In the genomic region with DNA sequence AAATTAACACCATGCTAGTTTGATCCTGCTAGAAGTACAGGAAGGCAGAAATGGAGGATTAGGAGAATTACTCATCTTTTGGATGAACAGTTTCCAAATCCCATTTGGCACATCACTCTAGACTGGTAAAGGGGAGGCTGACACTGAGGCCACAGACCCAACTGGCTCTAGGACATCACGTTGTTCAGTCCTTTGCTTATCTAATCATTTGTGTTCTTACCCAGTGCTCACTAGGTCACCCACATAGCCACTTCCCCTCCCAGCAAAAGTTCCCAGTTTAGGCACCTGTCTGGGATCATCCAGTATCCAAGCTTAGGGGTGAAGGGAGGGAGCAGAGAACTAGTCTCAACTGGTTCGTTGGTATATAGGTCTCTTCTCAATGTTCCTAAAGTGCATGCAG, we compare ENCODE assay signal across 24 cellular contexts. TPM values are rescaled to one million over a fixed set of nuclear protein-coding genes. Genes with fewer than 3 reads are reported as not detected.
A peak's percentile ranks its signal among the peaks of the same experiment; 100 is the strongest.
DNase-seq lines count a peak whose midpoint lies in the region; ATAC-seq and TF ChIP-seq lines count a peak whose summit lies in the region.
"Had no signal": no experiment of that assay in that cellular context is flagged by ENCODE, and none has a peak within 500 bp of the region (broad histone marks: within the 10 kb centered on the region; RNA-seq: fewer than 3 reads in every experiment).

No MANE protein-coding gene starts in this region.

- no peak for DNase-seq in CD8-positive, alpha-beta T cell
- DNase-seq in OCI-M1 (lab: John Stamatoyannopoulos, UW) (peak; percentile 18), heart left ventricle (no peak), lower lobe of right lung (no peak)
- DNase-seq in stimulated activated CD4-positive, alpha-beta T cell treated with anti-CD3 and anti-CD28 coated beads, Interleukin-4, amount 100 ng/mL, for 24 hours, result no peak
- DNase-seq: activated CD4-positive, alpha-beta T cell treated with anti-CD3 and anti-CD28 coated beads for 36 hours; dermis blood vessel endothelial cell; DMS53; GDM1; left colon; natural killer cell; NCI-H1694 treated with DMSO at 0.1 percent for 48 hours; NCI-H774; SIG-M5; stimulated activated CD4-positive, alpha-beta T cell treated with anti-CD3 and anti-CD28 coated beads, Interleukin-2, amount 100 ng/mL, for 24 hours; stimulated activated naive CD4-positive, alpha-beta T cell; thyroid gland had no signal

- no peaks in the 10 kb centered on the region for H3K9me3 ChIP-seq in CD8-positive, alpha-beta T cell (ENCODE audit: low read length)
- H3K9me3 ChIP-seq in heart left ventricle (no peaks in the 10 kb centered on the region), neural cell (ENCODE audit: low read length) (no peaks in the 10 kb centered on the region), lower lobe of right lung (no peaks in the 10 kb centered on the region)
- H3K9me3 ChIP-seq: breast epithelium, thyroid gland had no signal

- H3K27me3 Mint-ChIP-seq in CD8-positive, alpha-beta T cell (ENCODE audit: low read depth), result no peaks in the 10 kb centered on the region
- H3K27me3 Mint-ChIP-seq: activated CD4-positive, alpha-beta T cell treated with anti-CD3 and anti-CD28 coated beads for 36 hours had no signal

- no peak for TF ChIP-seq RAD21 in neural cell (conservative IDR thresholded peaks at IDR 0.05)

- no peak for TF ChIP-seq EP300 in neural cell (conservative IDR thresholded peaks at IDR 0.05; ENCODE audit: poor library complexity, severe bottlenecking)

- CTCF ChIA-PET in CD8-positive, alpha-beta T cell (lab: Charles Lee), result interaction anchor here (0.7 to 1.7 kb wide), 2 partner anchors 11 to 42 kb away, joined by 3 to 5 read pairs; a partner anchor contains a TSS

- no peak overlapping the region for H3K9ac ChIP-seq in neural cell (ENCODE audit: low read length)

- intact Hi-C loops in CD8-positive, alpha-beta T cell (cut with DNase I, micrococcal nuclease), result no loop called here
- intact Hi-C loops in heart left ventricle (cut with DNase I), result no loop called here
- intact Hi-C loops in lower lobe of right lung (cut with DNase I), result no loop called here

- no peak overlapping the region for H3K4me2 ChIP-seq in neural cell (ENCODE audit: low read length)

- no peaks in the 10 kb centered on the region for H3K27me3 ChIP-seq in CD8-positive, alpha-beta T cell (ENCODE audit: insufficient read depth, low read length)
- H3K27me3 ChIP-seq in heart left ventricle (no peaks in the 10 kb centered on the region), neural cell (ENCODE audit: insufficient read depth, low read depth, low read length) (no peaks in the 10 kb centered on the region), lower lobe of right lung (ENCODE audit: low read depth) (no peaks in the 10 kb centered on the region)
- H3K27me3 ChIP-seq: breast epithelium, thyroid gland had no signal

- no peak overlapping the region for H3K4me3 ChIP-seq in CD8-positive, alpha-beta T cell (ENCODE audit: low read depth, low read length)
- no peak overlapping the region for H3K4me3 ChIP-seq in heart left ventricle
- H3K4me3 ChIP-seq in neural cell (ENCODE audit: low read length), result no peak overlapping the region
- no peak overlapping the region for H3K4me3 ChIP-seq in lower lobe of right lung
- H3K4me3 ChIP-seq: breast epithelium, thyroid gland had no signal

- no peak overlapping the region for H2AFZ ChIP-seq in neural cell (ENCODE audit: low read depth, low read length)

- H3K36me3 Mint-ChIP-seq in CD8-positive, alpha-beta T cell, result peaks cover 63% of the 10 kb centered on the region
- H3K36me3 Mint-ChIP-seq: natural killer cell had no signal

- no peaks in the 10 kb centered on the region for H3F3A ChIP-seq in neural cell (ENCODE audit: insufficient read depth, low read length, poor library complexity, severe bottlenecking)

- H3K36me3 ChIP-seq in CD8-positive, alpha-beta T cell (ENCODE audit: insufficient read depth, low read length), result no peaks in the 10 kb centered on the region
- peaks cover 0 to 71% (median 56%) of the 10 kb centered on the region in 9 donors for H3K36me3 ChIP-seq in heart left ventricle
- H3K36me3 ChIP-seq in neural cell (ENCODE audit: insufficient read depth, low read length), result peaks cover 13% of the 10 kb centered on the region
- peaks cover 50% of the 10 kb centered on the region for H3K36me3 ChIP-seq in lower lobe of right lung
- H3K36me3 ChIP-seq: breast epithelium had no signal

- ATAC-seq in CD8-positive, alpha-beta T cell, result no peak
- ATAC-seq in heart left ventricle, result peak; percentile 8 to 68 (median 36)
- no peak for ATAC-seq in GM19452 (IDR thresholded peaks at IDR 0.05; ENCODE audit: unreplicated experiment)
- ATAC-seq in lower lobe of right lung, result no peak
- ATAC-seq in GM21423 (IDR thresholded peaks at IDR 0.05; ENCODE audit: unreplicated experiment), result no peak
- ATAC-seq: activated CD4-positive, alpha-beta T cell treated with anti-CD3 and anti-CD28 coated beads for 36 hours; left colon; natural killer cell had no signal

- no peak overlapping the region for H3K4me3 Mint-ChIP-seq in CD8-positive, alpha-beta T cell
- H3K4me3 Mint-ChIP-seq: activated CD4-positive, alpha-beta T cell treated with anti-CD3 and anti-CD28 coated beads for 36 hours; mesothelial cell of epicardium; natural killer cell had no signal

- no peak overlapping the region for H3K27ac ChIP-seq in CD8-positive, alpha-beta T cell (ENCODE audit: low read depth, low read length)
- H3K27ac ChIP-seq in heart left ventricle, result peak overlapping the region in 8 of 12 donors; percentile 4 to 87 (median 62)
- no peak overlapping the region for H3K27ac ChIP-seq in neural cell (ENCODE audit: low read length)
- no peak overlapping the region for H3K27ac ChIP-seq in lower lobe of right lung
- H3K27ac ChIP-seq: breast epithelium, thyroid gland had no signal

- no peaks in the 10 kb centered on the region for H4K20me1 ChIP-seq in neural cell (ENCODE audit: insufficient read depth)

- no peaks in the 10 kb centered on the region for H3K9me3 Mint-ChIP-seq in CD8-positive, alpha-beta T cell
- H3K9me3 Mint-ChIP-seq: mesothelial cell of epicardium, natural killer cell had no signal

- WGBS in heart left ventricle, 4 donors, result 42 to 57% (median 51%) methylated on average over 2 of the region's 2 CpGs

- no peak for TF ChIP-seq CTCF in CD8-positive, alpha-beta T cell (IDR thresholded peaks at IDR 0.05)
- TF ChIP-seq CTCF in heart left ventricle (IDR thresholded peaks at IDR 0.05) (no peak), neural cell (IDR thresholded peaks at IDR 0.05; ENCODE audit: poor library complexity, severe bottlenecking) (no peak), lower lobe of right lung (IDR thresholded peaks at IDR 0.05) (no peak)

- TF ChIP-seq POLR2A in heart left ventricle (IDR thresholded peaks at IDR 0.05), result no peak

- POLR2A ChIA-PET in CD8-positive, alpha-beta T cell (lab: Charles Lee), result no interaction called here

- peak overlapping the region; percentile 6 for H3K27ac Mint-ChIP-seq in CD8-positive, alpha-beta T cell
- H3K27ac Mint-ChIP-seq: activated CD4-positive, alpha-beta T cell treated with anti-CD3 and anti-CD28 coated beads for 36 hours had no signal

- peaks cover 12% of the 10 kb centered on the region for H3K4me1 Mint-ChIP-seq in CD8-positive, alpha-beta T cell (ENCODE audit: low read depth)

- H3K79me2 ChIP-seq in neural cell (replicated peaks; ENCODE audit: insufficient read depth, low read length), result peaks cover 11% of the 10 kb centered on the region

- no peaks in the 10 kb centered on the region for H3K9me2 ChIP-seq in neural cell (ENCODE audit: insufficient read depth, low read length)

- H3K4me1 ChIP-seq in CD8-positive, alpha-beta T cell (ENCODE audit: insufficient read depth, low read length), result peaks cover 7% of the 10 kb centered on the region
- peaks cover 0 to 58% (median 27%) of the 10 kb centered on the region in 12 donors for H3K4me1 ChIP-seq in heart left ventricle
- H3K4me1 ChIP-seq in lower lobe of right lung, result peaks cover 19% of the 10 kb centered on the region

RNA-seq across cellular contexts. Expression of a gene that starts 1.6 kb away (rescaled TPM):
- under 1 TPM; 0.14 to 0.27 TPM for total RNA-seq in CD8-positive, alpha-beta T cell
- 1 to 10 TPM in 4 of 9 donors, under 1 TPM in 5; 0.16 to 1.9 (median 0.91) TPM for total RNA-seq in heart left ventricle
- polyA plus RNA-seq in heart left ventricle, result 1 to 10 TPM in 1 of 2 donors, under 1 TPM in 1; 0.37 to 2.0 TPM
- polyA plus RNA-seq in neural cell, result 1.1 and 1.6 TPM in 2 replicates
- 0.97 and 1.0 TPM in 2 replicates for polyA minus RNA-seq in neural cell
- 1.7 TPM for total RNA-seq in lower lobe of right lung

RNA-seq across cellular contexts. Expression of a gene that starts 5.4 kb away (rescaled TPM):
- 100 to 1,000 TPM; 124 to 128 TPM for total RNA-seq in CD8-positive, alpha-beta T cell
- 1,000 to 10,000 TPM in 6 of 9 donors, 100 to 1,000 TPM in 3; 539 to 2,034 (median 1,454) TPM for total RNA-seq in heart left ventricle
- polyA plus RNA-seq in heart left ventricle, result 1,000 to 10,000 TPM in 1 of 2 donors, 100 to 1,000 TPM in 1; 656 to 2,165 TPM
- polyA plus RNA-seq in neural cell, result 413 and 444 TPM in 2 replicates
- 107 and 110 TPM in 2 replicates for polyA minus RNA-seq in neural cell
- total RNA-seq in lower lobe of right lung, result 271 TPM

RNA-seq across cellular contexts. Expression of a gene that starts 5.6 kb away (rescaled TPM):
- under 1 TPM; 0.43 to 0.72 TPM for total RNA-seq in CD8-positive, alpha-beta T cell
- total RNA-seq in heart left ventricle, result under 1 TPM in 8 of 9 donors, not detected in 1; 0.25 to 1.00 (median 0.51) TPM
- under 1 TPM; 0.10 to 0.27 TPM for polyA plus RNA-seq in heart left ventricle
- polyA plus RNA-seq in neural cell, result 4.6 and 5.1 TPM in 2 replicates
- 3.2 and 3.9 TPM in 2 replicates for polyA minus RNA-seq in neural cell
- total RNA-seq in lower lobe of right lung, result 0.15 TPM
- total RNA-seq: dermis blood vessel endothelial cell had no signal

RNA-seq across cellular contexts. Expression of a gene that starts 41.4 kb away (rescaled TPM):
- under 1 TPM in 1 of 2 experiments, not detected in 1; 0.38 TPM for total RNA-seq in CD8-positive, alpha-beta T cell
- total RNA-seq in heart left ventricle, result 1 to 10 TPM; 2.9 to 6.8 (median 4.7) TPM
- polyA plus RNA-seq in heart left ventricle, result 1 to 10 TPM; 2.0 to 4.8 TPM
- 0.84 and 1.8 TPM in 2 replicates for polyA plus RNA-seq in neural cell
- polyA minus RNA-seq in neural cell, result 0.49 and 0.58 TPM in 2 replicates
- 17.3 TPM for total RNA-seq in lower lobe of right lung

RNA-seq across cellular contexts. Expression of a gene that starts 58.8 kb away (rescaled TPM):
- total RNA-seq in CD8-positive, alpha-beta T cell, result not detected
- total RNA-seq in heart left ventricle (under 1 TPM in 3 of 9 donors, not detected in 6; 0.24 to 0.50 (median 0.38) TPM), lower lobe of right lung (0.18 TPM)
- polyA plus RNA-seq in heart left ventricle (under 1 TPM; 0.03 to 0.08 TPM), neural cell (23.4 and 26.9 TPM in 2 replicates)
- polyA minus RNA-seq in neural cell, result 16.8 and 17.8 TPM in 2 replicates
- total RNA-seq: dermis blood vessel endothelial cell, glomerular endothelial cell, natural killer cell, posterior vena cava had no signal

Comparison
In these comparisons a context has a peak if more than half of its experiments do, and no peak if none do; other contexts are left out.
1. ATAC-seq: peak in heart left ventricle (4 of 4); none in CD8-positive, alpha-beta T cell (single experiment), GM19452 (single experiment), lower lobe of right lung (0 of 2) and GM21423 (single experiment).
2. H3K27ac ChIP-seq: peak in heart left ventricle (8 of 12); none in CD8-positive, alpha-beta T cell (single experiment), neural cell (single experiment) and lower lobe of right lung (single experiment).